Comparison of ENCODE assay signal across 12 cellular contexts in genomic region chr3:75618666-75619305, GRCh38. TPM values are rescaled to one million over a fixed set of nuclear protein-coding genes. Genes with fewer than 3 reads are reported as not detected.
DNase-seq lines count a peak whose midpoint lies in the region; ATAC-seq and TF ChIP-seq lines count a peak whose summit lies in the region.
"Not testable (repeated sequence)": the region's sequence is repeated elsewhere in the genome, so short reads cannot be mapped to it uniquely, and the experiment has no call there.
"Had no signal": no experiment of that assay in that cellular context is flagged by ENCODE, and none has a peak within 500 bp of the region (broad histone marks: within the 10 kb centered on the region; RNA-seq: fewer than 3 reads in every experiment).

No MANE protein-coding gene starts in this region.

- H3K4me1 ChIP-seq in iPS-18a (ENCODE audit: control insufficient read depth, low read depth, low read length); muscle layer of colon (ENCODE audit: insufficient read depth, low read length); aorta (ENCODE audit: control insufficient read depth in 1 of 2, insufficient read depth in 2 of 2, low read length in 2 of 2): not testable (repeated sequence)
- H3K4me1 ChIP-seq in sigmoid colon: peaks cover 0 to 13% (median 5%) of the 10 kb centered on the region in 4 donors

- not testable (repeated sequence) for TF ChIP-seq POLR2A in sigmoid colon (IDR thresholded peaks at IDR 0.05)

- H3K4me3 ChIP-seq in fibroblast of mammary gland (ENCODE audit: control insufficient read depth, low read depth, low read length): not testable (repeated sequence)
- H3K4me3 ChIP-seq in iPS-18a (ENCODE audit: low read length): peak overlapping the region; percentile 52
- H3K4me3 ChIP-seq in muscle layer of colon (ENCODE audit: low read depth in 1 of 2, low read length in 2 of 2): peak overlapping the region; percentile 32 to 55
- H3K4me3 ChIP-seq in sigmoid colon: peak overlapping the region; percentile 49 to 65 (median 55)
- H3K4me3 ChIP-seq in aorta (ENCODE audit: low read length in 2 of 2): peak overlapping the region; percentile 11 to 61

- TF ChIP-seq CTCF in fibroblast of mammary gland (conservative IDR thresholded peaks at IDR 0.05; ENCODE audit: control insufficient read depth, insufficient read depth, low read depth, low read length); sigmoid colon (IDR thresholded peaks at IDR 0.05): not testable (repeated sequence)

- not testable (repeated sequence) for H3K27ac ChIP-seq in iPS-18a (ENCODE audit: low read length); muscle layer of colon (ENCODE audit: low read depth, low read length); aorta (ENCODE audit: low read depth in 1 of 2, low read length in 2 of 2)
- H3K27ac ChIP-seq in sigmoid colon: peak overlapping the region; percentile 37 to 74 (median 57)

- 4 to 6% methylated on average over 43 of the region's 43 CpGs for WGBS in sigmoid colon, 2 donors
- 2 to 4% methylated on average over 32 to 43 of the region's 43 CpGs for WGBS in aorta, 2 donors

- not testable (repeated sequence) for ATAC-seq in aorta (ENCODE audit: low FRiP score)

- H3K9ac ChIP-seq in iPS-18a (ENCODE audit: low read length); muscle layer of colon (ENCODE audit: low read length): not testable (repeated sequence)

- TF ChIP-seq EP300 in sigmoid colon (IDR thresholded peaks at IDR 0.05): not testable (repeated sequence)

- H3K36me3 ChIP-seq in iPS-18a (ENCODE audit: control insufficient read depth, low read depth, low read length); muscle layer of colon (ENCODE audit: insufficient read depth, low read length); sigmoid colon; aorta (ENCODE audit: control insufficient read depth in 1 of 2, insufficient read depth in 2 of 2, low read length in 1 of 2): not testable (repeated sequence)

- not testable (repeated sequence) for H3K27me3 ChIP-seq in iPS-18a (ENCODE audit: control insufficient read depth, insufficient read depth, low read length); muscle layer of colon (ENCODE audit: control insufficient read depth in 1 of 2, insufficient read depth in 2 of 2, low read length in 2 of 2); sigmoid colon; aorta (ENCODE audit: control insufficient read depth in 1 of 2, insufficient read depth in 2 of 2, low read length in 1 of 2)

- DNase-seq in GM03348 (ENCODE audit: low spot score): peak; percentile 34
- DNase-seq in NCI-H345 (lab: John Stamatoyannopoulos, UW): peak; percentile 68
- peak; percentile 39 for DNase-seq in astrocyte of the hippocampus (ENCODE audit: low read depth, low spot score)
- DNase-seq in fibroblast of mammary gland (ENCODE audit: low read depth): peak; percentile 1
- peak; percentile 91 for DNase-seq in sigmoid colon
- peak; percentile 91 to 93 for DNase-seq in aorta

- H3K9me3 ChIP-seq in iPS-18a (ENCODE audit: control insufficient read depth, low read depth, low read length); muscle layer of colon (ENCODE audit: low read length); sigmoid colon; aorta (ENCODE audit: control insufficient read depth, low read length): not testable (repeated sequence)

- intact Hi-C loops in sigmoid colon (cut with DNase I); aorta (cut with DNase I): not testable (repeated sequence)

RNA-seq across cellular contexts. Expression of gene FRG2C, which starts 45.3 kb away (rescaled TPM):
- total RNA-seq in sigmoid colon (not detected), aorta (not detected)
- polyA plus RNA-seq in sigmoid colon (not detected), aorta (not detected)
- total RNA-seq: activated naive CD4-positive, alpha-beta T cell treated with anti-CD3 and anti-CD28 coated beads, Interleukin-2, amount 50 U/mL, for 72 hours; HFFc6; T-cell had no signal
- polyA plus RNA-seq: immature natural killer cell had no signal

Comparison
In these comparisons a context has a peak if more than half of its experiments do, and no peak if none do; other contexts are left out.
1. DNase-seq: peak in every context shown above with its lines; median percentile 92 in aorta; 91 in sigmoid colon; 68 in NCI-H345; 39 in astrocyte of the hippocampus; 34 in GM03348; 1 in fibroblast of mammary gland.